9 cellular contexts compared by ENCODE assay signal in genomic region chr4:87559090-87559837, GRCh38. TPM values are rescaled to one million over a fixed set of nuclear protein-coding genes. Genes with fewer than 3 reads are reported as not detected.
A peak's percentile ranks its signal among the peaks of the same experiment; 100 is the strongest.
DNase-seq lines count a peak whose midpoint lies in the region; ATAC-seq and TF ChIP-seq lines count a peak whose summit lies in the region.
"Had no signal": no experiment of that assay in that cellular context is flagged by ENCODE, and none has a peak within 500 bp of the region (broad histone marks: within the 10 kb centered on the region; RNA-seq: fewer than 3 reads in every experiment).

No MANE protein-coding gene starts in this region.

- H3K4me1 ChIP-seq in sigmoid colon, result peaks cover 0 to 4% (median 2%) of the 10 kb centered on the region in 4 donors

- TF ChIP-seq EP300 in sigmoid colon (IDR thresholded peaks at IDR 0.05), result no peak

- intact Hi-C loops in sigmoid colon (cut with DNase I), result no loop called here

- DNase-seq in DMS 273 (lab: John Stamatoyannopoulos, UW; ENCODE audit: unreplicated experiment) (peak; percentile 19), DMS 273 treated with DMSO at 0.1 percent for 48 hours (lab: John Stamatoyannopoulos, UW) (no peak), NCI-H1417 treated with DMSO at 0.1 percent for 48 hours (lab: John Stamatoyannopoulos, UW) (peak; percentile 59), WTC11 (ENCODE audit: low spot score) (peak; percentile 22), kidney tubule cell (ENCODE audit: low spot score) (peak; percentile 13), sigmoid colon (no peak), AG08395 (ENCODE audit: low spot score) (no peak)

- H3K4me1 Mint-ChIP-seq in WTC11, result peaks cover 6% of the 10 kb centered on the region

- 28 to 33% methylated on average over 8 of the region's 8 CpGs for WGBS in sigmoid colon, 2 donors

- no peaks in the 10 kb centered on the region for H3K36me3 Mint-ChIP-seq in WTC11

- H3K4me3 Mint-ChIP-seq in WTC11, result no peak overlapping the region

- H3K9me3 Mint-ChIP-seq in WTC11, result peaks cover 4% of the 10 kb centered on the region; the same call in 1 of the 2 replicates

- CTCF ChIA-PET in WTC11 (lab: Charles Lee), result interaction anchor here (1.1 to 2.0 kb wide), 2 partner anchors 15 to 289 kb away, joined by 3 to 6 read pairs; no protein-coding TSS in a partner anchor

- no peaks in the 10 kb centered on the region for H3K9me3 ChIP-seq in sigmoid colon

- H3K27ac Mint-ChIP-seq in WTC11, result no peak overlapping the region

- H3K4me3 ChIP-seq in sigmoid colon, result no peak overlapping the region

- no peak for TF ChIP-seq POLR2A in sigmoid colon (IDR thresholded peaks at IDR 0.05)

- no peaks in the 10 kb centered on the region for H3K27me3 Mint-ChIP-seq in WTC11 (ENCODE audit: low read depth)

- ATAC-seq in HG02763 (IDR thresholded peaks at IDR 0.05; ENCODE audit: unreplicated experiment) (peak; percentile 99), WTC11 (peak; percentile 99)

- POLR2A ChIA-PET in WTC11 (lab: Charles Lee), result interaction anchor here (0.7 kb wide), 1 partner anchor 1102 kb away, joined by 7 read pairs; no protein-coding TSS in a partner anchor

- H3K27ac ChIP-seq in sigmoid colon, result no peak overlapping the region

- no peak for TF ChIP-seq CTCF in WTC11 (IDR thresholded peaks at IDR 0.05)
- no peak for TF ChIP-seq CTCF in sigmoid colon (IDR thresholded peaks at IDR 0.05)

- no peaks in the 10 kb centered on the region for H3K27me3 ChIP-seq in sigmoid colon

- H3K36me3 ChIP-seq in sigmoid colon, result no peaks in the 10 kb centered on the region

TF ChIP-seq in WTC11, 78 proteins besides CTCF, POLR2A, EP300 and RAD21 (continues in another document):
- TF ChIP-seq TEAD1 (CRISPR knock-in tag; IDR thresholded peaks at IDR 0.05) (no peak), AR (CRISPR knock-in tag; IDR thresholded peaks at IDR 0.05) (no peak), TEAD4 (CRISPR knock-in tag; IDR thresholded peaks at IDR 0.05) (no peak), ZBTB43 (CRISPR knock-in tag; IDR thresholded peaks at IDR 0.05) (no peak), ATF1 (CRISPR knock-in tag; IDR thresholded peaks at IDR 0.05) (no peak), ATF3 (CRISPR knock-in tag; conservative IDR thresholded peaks at IDR 0.05) (no peak), AFF4 (CRISPR knock-in tag; IDR thresholded peaks at IDR 0.05; ENCODE audit: borderline replicate concordance) (no peak), ZNF281 (CRISPR knock-in tag; IDR thresholded peaks at IDR 0.05) (no peak), USF2 (CRISPR knock-in tag; IDR thresholded peaks at IDR 0.05) (no peak), NFATC4 (CRISPR knock-in tag; IDR thresholded peaks at IDR 0.05) (no peak), ZNF396 (CRISPR knock-in tag; IDR thresholded peaks at IDR 0.05; ENCODE audit: borderline replicate concordance) (no peak)

RNA-seq across cellular contexts. Expression of gene SPARCL1, which starts 30.1 kb away (rescaled TPM):
- total RNA-seq in WTC11 (2021), result 0.82 to 0.89 TPM (median 0.85 TPM) in 3 replicates
- total RNA-seq in sigmoid colon, result 1,000 to 10,000 TPM; 1,005 to 1,386 (median 1,166) TPM
- polyA plus RNA-seq in sigmoid colon, result 100 to 1,000 TPM in 1 of 3 donors, 10 to 100 TPM in 2; 10.4 to 145 (median 28.8) TPM
- total RNA-seq: T-helper 1 cell treated with Interleukin-12 subunit alpha and Interleukin-12 subunit beta and Interleukin-4 antibody, amounts not matched to agents 30 ng/mL and 1 ng/mL, for 36 hours had no signal

RNA-seq across cellular contexts. Expression of gene DSPP, which starts 49.1 kb away (rescaled TPM):
- total RNA-seq in WTC11 (2021), result not detected in 3 replicates
- total RNA-seq in sigmoid colon, result not detected
- not detected for polyA plus RNA-seq in sigmoid colon
- total RNA-seq: T-helper 1 cell treated with Interleukin-12 subunit alpha and Interleukin-12 subunit beta and Interleukin-4 antibody, amounts not matched to agents 30 ng/mL and 1 ng/mL, for 36 hours had no signal

Comparison
In these comparisons a context has a peak if more than half of its experiments do, and no peak if none do; other contexts are left out.
1. DNase-seq: peak in DMS 273 (single experiment), NCI-H1417 treated with DMSO at 0.1 percent for 48 hours (single experiment), WTC11 (single experiment) and kidney tubule cell (single experiment); none in DMS 273 treated with DMSO at 0.1 percent for 48 hours (single experiment), sigmoid colon (single experiment) and AG08395 (single experiment).
2. RNA of gene SPARCL1, which starts 30.1 kb away (total RNA-seq): 1,005 to 1,386 TPM in sigmoid colon; 0.82 to 0.89 TPM in WTC11; every median in the first group is over 100 times any median in the second.